ENCODE assay signal across 15 cellular contexts in the genomic region with DNA sequence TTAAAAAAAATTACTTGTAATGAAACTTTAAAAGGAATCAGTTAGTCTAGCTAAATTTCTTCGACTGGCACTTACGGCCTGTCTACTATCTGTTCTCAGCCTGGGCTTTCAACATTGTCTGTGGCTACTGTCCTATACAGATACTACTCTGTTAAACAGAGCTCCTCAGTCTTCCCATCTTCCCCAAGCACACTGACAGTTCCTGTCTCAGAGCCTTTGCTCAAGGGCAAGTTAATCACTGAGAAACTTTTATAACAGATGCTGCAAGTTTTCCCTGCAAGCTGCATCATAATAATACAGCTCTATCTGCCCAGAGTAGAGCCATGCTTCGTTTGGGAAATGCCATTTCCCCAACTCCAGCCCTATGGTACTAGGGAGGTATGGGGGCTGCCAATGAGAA. TPM values are rescaled to one million over a fixed set of nuclear protein-coding genes. Genes with fewer than 3 reads are reported as not detected.
DNase-seq lines count a peak whose midpoint lies in the region; TF ChIP-seq lines count a peak whose summit lies in the region.
"Had no signal": no experiment of that assay in that cellular context is flagged by ENCODE, and none has a peak within 500 bp of the region (broad histone marks: within the 10 kb centered on the region; RNA-seq: fewer than 3 reads in every experiment).

No MANE protein-coding gene starts in this region.

- no peaks in the 10 kb centered on the region for H3K79me1 ChIP-seq in mesendoderm (ENCODE audit: low read length)

- H3K36me3 ChIP-seq in OCI-LY3 (replicated peaks; ENCODE audit: low read depth, low read length) (no peaks in the 10 kb centered on the region), SK-N-MC (ENCODE audit: insufficient read depth, low read length) (no peaks in the 10 kb centered on the region), mesendoderm (ENCODE audit: control insufficient read depth, insufficient read depth, low read length) (no peaks in the 10 kb centered on the region)
- H3K36me3 ChIP-seq: BE2C had no signal

- POLR2A ChIA-PET in activated CD4-positive, alpha-beta memory T cell treated with anti-CD3 and anti-CD28 coated beads for 36 hours (lab: Charles Lee) = interaction anchor here (1.0 kb wide), 1 partner anchor 9 kb away, joined by 3 read pairs; no protein-coding TSS in a partner anchor

- H3K79me2 ChIP-seq in OCI-LY3 (ENCODE audit: low read length) = no peaks in the 10 kb centered on the region
- H3K79me2 ChIP-seq in mesendoderm (ENCODE audit: control insufficient read depth, insufficient read depth, low read length) = no peaks in the 10 kb centered on the region

- no peak overlapping the region for H2BK15ac ChIP-seq in mesendoderm (replicated peaks; ENCODE audit: low read depth)

- no peaks in the 10 kb centered on the region for H3K27me3 Mint-ChIP-seq in activated CD4-positive, alpha-beta memory T cell treated with anti-CD3 and anti-CD28 coated beads for 36 hours

- H2BK120ac ChIP-seq in mesendoderm (ENCODE audit: low read depth, low read length) = no peak overlapping the region

- no CpG with 5 or more reads among the region's 3 CpGs for WGBS in mesendoderm (ENCODE audit: extremely low coverage, insufficient coverage, low lambda C conversion rate)

- H3K27ac Mint-ChIP-seq in activated CD4-positive, alpha-beta memory T cell treated with anti-CD3 and anti-CD28 coated beads for 36 hours = no peak overlapping the region
- H3K27ac Mint-ChIP-seq: CD4-positive, CD25-positive, alpha-beta regulatory T cell; GM23338 had no signal

- TF ChIP-seq CTCF in OCI-LY3 (IDR thresholded peaks at IDR 0.05; ENCODE audit: low read depth, low read length) = no peak

- H3K36me3 Mint-ChIP-seq in activated CD4-positive, alpha-beta memory T cell treated with anti-CD3 and anti-CD28 coated beads for 36 hours = no peaks in the 10 kb centered on the region
- H3K36me3 Mint-ChIP-seq: CD4-positive, CD25-positive, alpha-beta regulatory T cell; CD8-positive, alpha-beta memory T cell had no signal

- H3K4me1 Mint-ChIP-seq in activated CD4-positive, alpha-beta memory T cell treated with anti-CD3 and anti-CD28 coated beads for 36 hours (ENCODE audit: low read depth) = peaks cover 15% of the 10 kb centered on the region
- H3K4me1 Mint-ChIP-seq: GM23338 had no signal

- H3K4me3 Mint-ChIP-seq in activated CD4-positive, alpha-beta memory T cell treated with anti-CD3 and anti-CD28 coated beads for 36 hours = no peak overlapping the region
- H3K4me3 Mint-ChIP-seq: CD4-positive, CD25-positive, alpha-beta regulatory T cell; CD8-positive, alpha-beta memory T cell; GM23338 had no signal

- DNase-seq in SK-N-MC (ENCODE audit: low read depth, low spot score) (no peak), mesendoderm (no peak), glomerular visceral epithelial cell (ENCODE audit: extremely low spot score) (no peak), NCI-H2107 (lab: John Stamatoyannopoulos, UW) (no peak)
- no peak for DNase-seq in activated CD4-positive, alpha-beta memory T cell treated with anti-CD3 and anti-CD28 coated beads for 36 hours
- DNase-seq: ACHN; BE2C; C1 segment of cervical spinal cord; Caco-2; CD4-positive, CD25-positive, alpha-beta regulatory T cell; CD8-positive, alpha-beta memory T cell; HCEC 1CT had no signal

- H4K5ac ChIP-seq in mesendoderm (ENCODE audit: low read length) = no peak overlapping the region

- no peak overlapping the region for H2BK5ac ChIP-seq in mesendoderm (ENCODE audit: low read length)

- H3K4me1 ChIP-seq in OCI-LY3 (ENCODE audit: low read length) (peaks cover 29% of the 10 kb centered on the region), mesendoderm (ENCODE audit: control insufficient read depth, low read depth, low read length) (no peaks in the 10 kb centered on the region)
- H3K4me1 ChIP-seq: BE2C, Caco-2 had no signal

- no peak overlapping the region for H3K9ac ChIP-seq in OCI-LY3 (ENCODE audit: low read length)
- H3K9ac ChIP-seq in SK-N-MC (ENCODE audit: insufficient read length) = peak overlapping the region; percentile 47
- H3K9ac ChIP-seq in mesendoderm (ENCODE audit: low read length) = no peak overlapping the region

- CTCF ChIA-PET in activated CD4-positive, alpha-beta memory T cell treated with anti-CD3 and anti-CD28 coated beads for 36 hours (lab: Charles Lee) = interaction anchor here (0.9 to 2.1 kb wide), 6 partner anchors 12 to 576 kb away, joined by 3 to 8 read pairs (median 4); no protein-coding TSS in a partner anchor

- H3K4me3 ChIP-seq in OCI-LY3 (ENCODE audit: low read length) = no peak overlapping the region
- peak overlapping the region; percentile 34 for H3K4me3 ChIP-seq in SK-N-MC
- no peak overlapping the region for H3K4me3 ChIP-seq in mesendoderm (ENCODE audit: low read length)
- H3K4me3 ChIP-seq: GM23338 had no signal

- H3K27me3 ChIP-seq in OCI-LY3 (ENCODE audit: low read depth, low read length) (0 out of 2 replicates have a peak, but pooled peaks cover 5% of the 10 kb centered on the region), mesendoderm (ENCODE audit: insufficient read depth, low read length, poor library complexity) (no peaks in the 10 kb centered on the region)
- H3K27me3 ChIP-seq: BE2C had no signal

- no peak overlapping the region for H3K27ac ChIP-seq in OCI-LY3 (ENCODE audit: low read length)
- H3K27ac ChIP-seq in SK-N-MC = peak overlapping the region; percentile 95
- no peak overlapping the region for H3K27ac ChIP-seq in mesendoderm (ENCODE audit: low read depth, low read length)
- H3K27ac ChIP-seq: HL-60 had no signal

- no peaks in the 10 kb centered on the region for H3K9me3 ChIP-seq in OCI-LY3 (ENCODE audit: insufficient read depth, low read length)
- no peaks in the 10 kb centered on the region for H3K9me3 ChIP-seq in SK-N-MC (ENCODE audit: low read depth, low read length)
- H3K9me3 ChIP-seq: BE2C, Caco-2 had no signal

- no peak overlapping the region for H4K8ac ChIP-seq in mesendoderm (ENCODE audit: low read depth, low read length)

- no peak overlapping the region for H3K18ac ChIP-seq in mesendoderm (ENCODE audit: low read length)

- H4K20me1 ChIP-seq in OCI-LY3 (ENCODE audit: insufficient read depth, low read length) = no peaks in the 10 kb centered on the region

- H3K4me2 ChIP-seq in OCI-LY3 (ENCODE audit: low read length) (peak overlapping the region; percentile 68), mesendoderm (ENCODE audit: low read length) (no peak overlapping the region)
- H3K4me2 ChIP-seq: GM23338 had no signal

- H2AFZ ChIP-seq in OCI-LY3 (ENCODE audit: low read depth, low read length) = no peak overlapping the region
- H2AFZ ChIP-seq: GM23338 had no signal

- intact Hi-C loops in activated CD4-positive, alpha-beta memory T cell treated with anti-CD3 and anti-CD28 coated beads for 36 hours (cut with micrococcal nuclease) = no loop called here

- H3K23ac ChIP-seq in mesendoderm (ENCODE audit: low read length) = no peak overlapping the region

- H3K9me3 Mint-ChIP-seq in activated CD4-positive, alpha-beta memory T cell treated with anti-CD3 and anti-CD28 coated beads for 36 hours = no peaks in the 10 kb centered on the region
- H3K9me3 Mint-ChIP-seq: CD4-positive, CD25-positive, alpha-beta regulatory T cell; CD8-positive, alpha-beta memory T cell; GM23338 had no signal

- H3K4ac ChIP-seq in mesendoderm (ENCODE audit: low read depth, low read length) = peak overlapping the region; percentile 31

- no peak overlapping the region for H2AK5ac ChIP-seq in mesendoderm (ENCODE audit: low read length)

- no peak overlapping the region for H3K56ac ChIP-seq in mesendoderm (ENCODE audit: low read length)

RNA-seq across cellular contexts. Expression of gene YPEL5, which starts 11.3 kb away (rescaled TPM):
- polyA plus RNA-seq in mesendoderm (2013, experiment 1 of 2) = 34.5 TPM
- 34.1 TPM for polyA plus RNA-seq in mesendoderm (2013, experiment 2 of 2)
- 10 to 100 TPM; 43.3 to 43.4 TPM for total RNA-seq in activated CD4-positive, alpha-beta memory T cell treated with anti-CD3 and anti-CD28 coated beads for 36 hours
